Comparison of ENCODE assay signal across 14 cellular contexts in the genomic region with DNA sequence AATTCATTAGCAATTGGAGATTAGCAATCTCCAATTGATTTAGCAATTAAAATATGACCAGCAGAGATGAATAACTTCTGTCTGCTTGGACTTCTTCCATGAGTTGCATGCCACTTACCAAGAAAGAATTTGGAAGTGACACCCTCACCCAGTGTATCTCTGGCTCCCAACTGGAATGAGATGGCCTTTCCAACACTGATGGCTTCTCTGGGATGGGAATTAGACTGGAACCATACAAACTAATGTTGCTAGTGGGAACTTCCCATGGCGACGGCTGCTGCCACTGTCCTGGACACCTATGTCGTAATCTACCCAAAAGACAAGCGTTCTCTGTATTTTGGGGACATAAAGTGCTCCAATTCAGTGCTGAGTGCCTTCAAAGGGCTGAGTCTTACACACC.
"Had no signal": no experiment of that assay in that cellular context is flagged by ENCODE, and none has a peak within 500 bp of the region (broad histone marks: within the 10 kb centered on the region; RNA-seq: fewer than 3 reads in every experiment).

No MANE protein-coding gene starts in this region.

- H3K27ac ChIP-seq: coronary artery, foreskin keratinocyte, lower lobe of right lung, sigmoid colon, SK-N-MC, stomach, testis had no signal

- ATAC-seq: left colon had no signal

- H3K4me3 ChIP-seq: adrenal gland, coronary artery, lower lobe of right lung, sigmoid colon, SK-N-MC, smooth muscle cell, stomach, testis had no signal

- H3K4me2 ChIP-seq: smooth muscle cell had no signal

- H3K36me3 ChIP-seq: adrenal gland, lower lobe of right lung, sigmoid colon, stomach had no signal

- H3K4me1 ChIP-seq: sigmoid colon, stomach, testis had no signal

- H3K27me3 ChIP-seq: adrenal gland, foreskin keratinocyte, sigmoid colon, stomach, testis had no signal

- H3K9me3 ChIP-seq: adrenal gland, lower lobe of right lung, sigmoid colon, stomach, testis had no signal

- DNase-seq: activated CD4-positive, alpha-beta T cell treated with anti-CD3 and anti-CD28 coated beads for 1 hour; activated CD4-positive, alpha-beta T cell treated with anti-CD3 and anti-CD28 coated beads, Interleukin-2, amount 50 U/mL, for 1 hour; glutamatergic neuron; islet precursor cell; left colon; lower lobe of right lung; sigmoid colon; stomach; testis had no signal
